9 cellular contexts compared by ENCODE assay signal in the genomic region with DNA sequence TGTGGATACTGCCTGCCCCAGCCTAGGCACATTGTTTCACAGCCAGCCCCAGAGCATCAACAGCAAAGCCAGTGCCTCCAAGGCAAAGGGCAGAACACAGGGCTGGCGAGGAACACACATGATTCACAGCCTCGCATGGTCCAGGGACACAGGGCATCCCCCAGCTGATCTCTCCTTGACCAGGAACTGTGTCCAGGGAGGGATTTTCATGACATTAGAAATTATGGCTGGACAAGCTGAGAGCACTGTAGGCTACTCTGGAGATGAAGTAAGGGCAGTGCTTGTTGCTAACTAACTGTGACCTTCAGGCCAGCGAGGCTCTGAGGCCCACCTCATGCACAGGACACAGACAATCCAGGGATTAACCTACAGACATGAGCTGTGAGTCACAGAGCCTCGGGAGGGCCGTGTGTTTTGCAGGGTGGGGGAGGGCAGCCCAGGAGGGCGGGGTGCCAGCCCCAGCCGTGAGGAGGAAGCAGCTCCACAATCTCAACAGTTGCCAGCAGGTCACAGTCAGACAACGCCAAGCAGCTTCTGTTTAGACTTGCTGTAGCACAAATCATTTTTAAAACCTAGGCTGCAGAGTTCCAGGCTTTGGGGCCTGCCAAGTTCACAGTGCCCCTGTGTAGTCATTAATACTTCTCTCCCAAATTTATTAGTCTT.
DNase-seq lines count a peak whose midpoint lies in the region; TF ChIP-seq lines count a peak whose summit lies in the region.
"Had no signal": no experiment of that assay in that cellular context is flagged by ENCODE, and none has a peak within 500 bp of the region (broad histone marks: within the 10 kb centered on the region; RNA-seq: fewer than 3 reads in every experiment).

No MANE protein-coding gene starts in this region.

- no peak for TF ChIP-seq POLR2A in vagina (IDR thresholded peaks at IDR 0.05)

- H3K27me3 ChIP-seq in layer of hippocampus (ENCODE audit: control insufficient read depth, insufficient read depth, low read length) (no peaks in the 10 kb centered on the region), vagina (no peaks in the 10 kb centered on the region), trophoblast cell (ENCODE audit: insufficient read depth, low read length) (no peaks in the 10 kb centered on the region)

- H3K27ac ChIP-seq in caudate nucleus (ENCODE audit: low read depth, low read length) (peak overlapping the region; percentile 74), layer of hippocampus (ENCODE audit: low read depth, low read length) (peak overlapping the region; percentile 93), vagina (peak overlapping the region; percentile 41), trophoblast cell (ENCODE audit: low read depth, low read length) (no peak overlapping the region)
- H3K27ac ChIP-seq: parathyroid adenoma had no signal

- no peak overlapping the region for H3K9ac ChIP-seq in trophoblast cell (ENCODE audit: low read length)
- H3K9ac ChIP-seq: parathyroid adenoma had no signal

- no peak overlapping the region for H3K4me2 ChIP-seq in trophoblast cell (ENCODE audit: low read length)

- no peak overlapping the region for H3K18ac ChIP-seq in trophoblast cell (ENCODE audit: low read length)

- H3K4me1 Mint-ChIP-seq in type B pancreatic cell (ENCODE audit: unreplicated experiment), result peaks cover 12% of the 10 kb centered on the region

- TF ChIP-seq CTCF in vagina (IDR thresholded peaks at IDR 0.05) (no peak), type B pancreatic cell (conservative IDR thresholded peaks at IDR 0.05) (no peak)

- H3K9me3 ChIP-seq in vagina (no peaks in the 10 kb centered on the region), trophoblast cell (ENCODE audit: insufficient read depth, low read depth, low read length) (no peaks in the 10 kb centered on the region)

- no peaks in the 10 kb centered on the region for H3K79me2 ChIP-seq in trophoblast cell (ENCODE audit: control insufficient read depth, insufficient read depth, low read length, poor library complexity)
- H3K79me2 ChIP-seq: parathyroid adenoma had no signal

- no peak overlapping the region for H2AFZ ChIP-seq in trophoblast cell (ENCODE audit: insufficient read depth, low read length, poor library complexity)
- H2AFZ ChIP-seq: parathyroid adenoma had no signal

- H3K4me3 Mint-ChIP-seq in type B pancreatic cell, result no peak overlapping the region

- no peak overlapping the region for H4K12ac ChIP-seq in trophoblast cell (ENCODE audit: low read depth, low read length)

- no peak overlapping the region for H2BK12ac ChIP-seq in trophoblast cell (ENCODE audit: low read length)

- no peak overlapping the region for H3K23ac ChIP-seq in trophoblast cell (ENCODE audit: low read length)

- H2AK5ac ChIP-seq in trophoblast cell (ENCODE audit: low read length), result no peak overlapping the region

- no peak overlapping the region for H4K8ac ChIP-seq in trophoblast cell (ENCODE audit: low read depth, low read length)

- H3K4me1 ChIP-seq in vagina (peaks cover 62% of the 10 kb centered on the region), trophoblast cell (ENCODE audit: control insufficient read depth in 1 of 2, insufficient read depth in 2 of 2, low read length in 2 of 2) (peaks cover 4 to 10% of the 10 kb centered on the region in 2 experiments)
- H3K4me1 ChIP-seq: parathyroid adenoma had no signal

- no peaks in the 10 kb centered on the region for H3K27me3 Mint-ChIP-seq in type B pancreatic cell

- H4K91ac ChIP-seq in trophoblast cell (ENCODE audit: low read depth, low read length), result no peak overlapping the region

- H3K4ac ChIP-seq in trophoblast cell (ENCODE audit: low read depth, low read length), result no peak overlapping the region

- no peaks in the 10 kb centered on the region for H3K36me3 Mint-ChIP-seq in type B pancreatic cell

- H2BK120ac ChIP-seq in trophoblast cell (ENCODE audit: insufficient read depth, low read length, poor library complexity), result no peak overlapping the region

- H3K4me3 ChIP-seq in vagina (no peak overlapping the region), trophoblast cell (ENCODE audit: low read depth, low read length) (no peak overlapping the region)

- no peak overlapping the region for H3K27ac Mint-ChIP-seq in type B pancreatic cell

- H3K79me1 ChIP-seq in trophoblast cell (ENCODE audit: low read length), result no peaks in the 10 kb centered on the region

- intact Hi-C loops in vagina (cut with DNase I), result loop anchor here (10.0 kb wide), 1 partner anchor 138 kb away; a partner anchor contains a TSS

- no peaks in the 10 kb centered on the region for H3K36me3 ChIP-seq in vagina
- no peaks in the 10 kb centered on the region for H3K36me3 ChIP-seq in trophoblast cell (ENCODE audit: control insufficient read depth in 1 of 2, insufficient read depth in 2 of 2, low read length in 2 of 2)

- DNase-seq in ELF-1 (ENCODE audit: low read depth, low spot score) (peak; percentile 63), NCI-H460 (ENCODE audit: extremely low read depth, low read depth) (peak; percentile 24), caudate nucleus (lab: John Stamatoyannopoulos, UW) (peak in 16 of 61 donors; percentile 15 to 86 (median 34)), vagina (ENCODE audit: extremely low spot score in 2 of 2) (no peak), trophoblast cell (no peak), type B pancreatic cell (ENCODE audit: extremely low spot score, unreplicated experiment) (no peak)
- DNase-seq in stimulated activated CD8-positive, alpha-beta memory T cell treated with anti-CD3 and anti-CD28 coated beads, Interleukin-4, amount 100 ng/mL, for 48 hours, result no peak

- no peak overlapping the region for H2BK5ac ChIP-seq in trophoblast cell (ENCODE audit: low read depth, low read length, poor library complexity)

- no CpG with 5 or more reads among the region's 8 CpGs for WGBS in trophoblast cell (ENCODE audit: extremely low coverage, insufficient coverage, insufficient read length)

- H3K14ac ChIP-seq in trophoblast cell (ENCODE audit: low read length), result no peak overlapping the region

- H3K9me3 Mint-ChIP-seq in type B pancreatic cell, result no peaks in the 10 kb centered on the region

Comparison
In these comparisons a context has a peak if more than half of its experiments do, and no peak if none do; other contexts are left out.
1. DNase-seq: peak in ELF-1 (single experiment) and NCI-H460 (single experiment); none in vagina (0 of 2), trophoblast cell (0 of 2), type B pancreatic cell (single experiment) and stimulated activated CD8-positive, alpha-beta memory T cell treated with anti-CD3 and anti-CD28 coated beads, Interleukin-4, amount 100 ng/mL, for 48 hours (single experiment).